Comparison of ENCODE assay signal across 31 cellular contexts in the genomic region with DNA sequence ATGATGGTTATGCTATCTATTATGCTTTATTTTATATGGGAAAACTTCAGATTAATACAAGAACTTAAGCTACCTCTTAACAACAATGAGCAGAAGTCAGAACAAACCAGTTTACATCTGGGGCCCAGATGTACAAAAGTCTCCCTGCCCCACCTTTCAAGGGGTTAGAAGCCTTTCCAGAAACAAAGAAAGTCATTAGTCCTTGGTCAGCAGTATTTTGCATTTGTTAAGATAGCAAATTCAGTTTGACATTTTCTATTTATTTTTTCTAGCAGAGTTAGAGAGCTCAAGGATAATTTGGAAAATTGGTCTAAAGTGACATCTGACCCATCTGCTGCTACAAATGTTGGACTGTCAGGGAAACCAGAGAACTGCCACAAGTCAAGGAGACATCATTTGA.
"Had no signal": no experiment of that assay in that cellular context is flagged by ENCODE, and none has a peak within 500 bp of the region (broad histone marks: within the 10 kb centered on the region; RNA-seq: fewer than 3 reads in every experiment).

No MANE protein-coding gene starts in this region.

- H3K36me3 ChIP-seq: ascending aorta, brain microvascular endothelial cell, esophagus squamous epithelium, gastrocnemius medialis, heart left ventricle had no signal

- ATAC-seq: activated CD4-positive, alpha-beta T cell treated with anti-CD3 and anti-CD28 coated beads for 36 hours; activated CD8-positive, alpha-beta memory T cell treated with anti-CD3 and anti-CD28 coated beads, Interleukin-2, amount 10 ng/mL, durations not matched to agents 7 days and 5 days; activated CD8-positive, alpha-beta T cell treated with anti-CD3 and anti-CD28 coated beads, Interleukin-2, amount 10 ng/mL, durations not matched to agents 7 days and 5 days; activated naive CD4-positive, alpha-beta T cell treated with anti-CD3 and anti-CD28 coated beads, Interleukin-2, amount 50 U/mL, for 72 hours; effector memory CD8-positive, alpha-beta T cell; foreskin keratinocyte; gastrocnemius medialis; heart left ventricle; T-helper 17 cell had no signal

- H3K4me3 ChIP-seq: ascending aorta, coronary artery, esophagus squamous epithelium, gastrocnemius medialis, heart left ventricle had no signal

- DNase-seq: activated CD4-positive, alpha-beta memory T cell treated with anti-CD3 and anti-CD28 coated beads for 36 hours; activated CD4-positive, alpha-beta T cell treated with anti-CD3 and anti-CD28 coated beads for 36 hours; activated CD4-positive, alpha-beta T cell treated with anti-CD3 and anti-CD28 coated beads, Interleukin-2, amount 10 ng/mL, durations not matched to agents 24 days and 14 days; activated CD4-positive, CD25-positive, alpha-beta regulatory T cell; activated CD4-positive, CD25-positive, alpha-beta regulatory T cell treated with anti-CD3 and anti-CD28 coated beads, Interleukin-2, amount 50 U/mL, for 72 hours; activated CD8-positive, alpha-beta memory T cell treated with anti-CD3 and anti-CD28 coated beads, Interleukin-2, amount 10 ng/mL, durations not matched to agents 7 days and 5 days; activated CD8-positive, alpha-beta memory T cell treated with anti-CD3 and anti-CD28 coated beads, Interleukin-2, amount 50 U/mL, for 4 hours; activated CD8-positive, alpha-beta T cell treated with anti-CD3 and anti-CD28 coated beads, Interleukin-2, amount 10 ng/mL, durations not matched to agents 7 days and 5 days; activated effector memory CD4-positive, alpha-beta T cell treated with anti-CD3 and anti-CD28 coated beads, Interleukin-2, amount 50 U/mL, for 16 hours; activated naive CD4-positive, alpha-beta T cell; activated naive CD4-positive, alpha-beta T cell treated with anti-CD3 and anti-CD28 coated beads, Interleukin-2, amount 10 ng/mL, durations not matched to agents 7 days and 5 days; activated naive CD8-positive, alpha-beta T cell treated with anti-CD3 and anti-CD28 coated beads, Interleukin-2, amount 10 ng/mL, durations not matched to agents 7 days and 5 days; activated T-cell treated with anti-CD3 and anti-CD28 coated beads, Interleukin-2, amount 50 U/mL, for 1 hour; activated T-cell treated with anti-CD3 and anti-CD28 coated beads, Interleukin-2, amount 50 U/mL, for 48 hours; brain microvascular endothelial cell; effector CD4-positive, alpha-beta T cell; effector memory CD8-positive, alpha-beta T cell; esophagus squamous epithelium; foreskin keratinocyte; gastrocnemius medialis; glutamatergic neuron; heart left ventricle; T-helper 1 cell; T-helper 17 cell; T1000 had no signal

- H3K27me3 ChIP-seq: ascending aorta, brain microvascular endothelial cell, esophagus squamous epithelium, foreskin keratinocyte, gastrocnemius medialis had no signal

- H3K27ac ChIP-seq: ascending aorta, brain microvascular endothelial cell, coronary artery, epithelial cell of prostate, esophagus squamous epithelium, foreskin keratinocyte, gastrocnemius medialis, heart left ventricle had no signal

- FAIRE-seq: bronchial epithelial cell, endothelial cell of umbilical vein had no signal

- H3K4me1 ChIP-seq: ascending aorta, esophagus squamous epithelium, foreskin keratinocyte, gastrocnemius medialis, heart left ventricle had no signal

- H3K9me3 ChIP-seq: ascending aorta, esophagus squamous epithelium, gastrocnemius medialis, heart left ventricle had no signal
